ENCODE assay signal across 9 cellular contexts in the genomic region with DNA sequence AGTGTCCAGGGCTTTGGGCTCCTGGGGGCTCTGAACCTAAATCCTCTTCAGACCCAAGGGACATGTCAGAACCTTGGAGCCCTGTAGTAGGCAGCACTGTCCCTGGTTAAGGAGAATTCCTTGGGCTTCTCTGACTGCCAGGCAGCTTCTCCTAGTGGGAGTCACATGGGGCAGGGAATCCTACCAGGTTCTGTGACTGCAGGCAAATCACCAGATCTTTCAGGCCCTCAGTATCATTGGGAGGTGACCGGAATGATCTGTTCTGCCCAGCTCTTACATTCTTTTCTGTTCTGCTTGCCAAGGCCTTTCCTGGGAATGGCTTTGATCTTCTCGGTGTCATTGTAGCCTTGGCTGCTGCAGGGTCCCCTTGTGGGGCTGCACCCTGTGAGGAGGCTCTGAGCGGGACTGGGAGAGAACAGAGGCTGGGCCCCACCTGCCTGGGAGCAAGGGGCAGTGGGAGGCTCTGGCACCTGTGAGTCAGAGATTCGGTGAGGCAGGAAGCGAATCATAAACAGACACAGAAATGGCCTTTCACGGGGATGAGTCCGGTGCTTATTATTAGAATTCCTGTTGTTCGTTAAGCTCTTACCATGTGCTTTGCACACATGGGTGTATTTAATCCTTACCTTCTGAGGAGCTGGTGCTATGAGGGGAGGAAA. TPM values are rescaled to one million over a fixed set of nuclear protein-coding genes. Genes with fewer than 3 reads are reported as not detected.
DNase-seq lines count a peak whose midpoint lies in the region; ATAC-seq, FAIRE-seq and TF ChIP-seq lines count a peak whose summit lies in the region.
"Had no signal": no experiment of that assay in that cellular context is flagged by ENCODE, and none has a peak within 500 bp of the region (broad histone marks: within the 10 kb centered on the region; RNA-seq: fewer than 3 reads in every experiment).

No MANE protein-coding gene starts in this region.

- H3K4me3 Mint-ChIP-seq in activated T-cell treated with anti-CD3 and anti-CD28 coated beads, Interleukin-2, amount 50 U/mL, for 24 hours = no peak overlapping the region

- TF ChIP-seq POLR2A in K562 (conservative IDR thresholded peaks at IDR 0.05) (no peak), transverse colon (IDR thresholded peaks at IDR 0.05) (no peak)

- H3K4me1 ChIP-seq in K562 (replicated peaks in 1 of 2; ENCODE audit: control insufficient read depth in 2 of 2, insufficient read depth in 2 of 2, low read length in 2 of 2) = peaks cover 9 to 11% of the 10 kb centered on the region in 2 experiments; a peak in 4 of 5 replicates
- peaks cover 16 to 48% (median 22%) of the 10 kb centered on the region in 4 donors for H3K4me1 ChIP-seq in transverse colon

- in situ Hi-C loops in K562 (cut with MboI) (loop anchor here (5.0 kb wide), 1 partner anchor 117 kb away; no protein-coding TSS in a partner anchor), transverse colon (cut with MboI; ENCODE audit: low pct_ligation_motif_present in 1 of 4, low pct_unique_long_range_greater_than_20kb in 1 of 4, low sequenced_read_pairs in 3 of 4) (loop anchor here in 3 of 4 donors (25.0 kb wide), 2 partner anchors 117 to 492 kb away; no protein-coding TSS in a partner anchor)

- H2AFZ ChIP-seq in K562 (ENCODE audit: low read depth, low read length) = no peak overlapping the region

- H3K27me3 ChIP-seq in K562 (ENCODE audit: control insufficient read depth in 2 of 2, insufficient read depth in 2 of 2, low read length in 2 of 2) = no peaks in the 10 kb centered on the region
- H3K27me3 ChIP-seq in kidney epithelial cell (ENCODE audit: control insufficient read depth, insufficient read depth, low read length) = no peaks in the 10 kb centered on the region
- no peaks in the 10 kb centered on the region for H3K27me3 ChIP-seq in transverse colon

- peaks cover 59% of the 10 kb centered on the region for H3K36me3 ChIP-seq in K562 (ENCODE audit: control insufficient read depth, insufficient read depth, low read length)
- peaks cover 1% of the 10 kb centered on the region for H3K36me3 ChIP-seq in kidney epithelial cell (ENCODE audit: control insufficient read depth, insufficient read depth, low read length)
- H3K36me3 ChIP-seq in transverse colon = peaks cover 0 to 4% (median 0%) of the 10 kb centered on the region in 4 donors

- intact Hi-C loops in K562 (cut with micrococcal nuclease) (no loop called here), transverse colon (cut with DNase I; ENCODE audit: low total_unique reads) (no loop called here)

- FAIRE-seq in K562 (lab: Jason Lieb, UNC) = no peak

- peaks cover 49% of the 10 kb centered on the region for H3K36me3 Mint-ChIP-seq in activated T-cell treated with anti-CD3 and anti-CD28 coated beads, Interleukin-2, amount 50 U/mL, for 24 hours (ENCODE audit: low read depth)

- TF ChIP-seq EP300 in K562 (IDR thresholded peaks at IDR 0.05; ENCODE audit: low read length) = no peak
- no peak for TF ChIP-seq EP300 in transverse colon (IDR thresholded peaks at IDR 0.05; ENCODE audit: low read depth)

- H3K9me3 ChIP-seq in K562 (replicated peaks; ENCODE audit: control insufficient read depth, insufficient read depth, low read depth, low read length) (no peaks in the 10 kb centered on the region), transverse colon (no peaks in the 10 kb centered on the region)

- peaks cover 44% of the 10 kb centered on the region for H3K4me1 Mint-ChIP-seq in activated T-cell treated with anti-CD3 and anti-CD28 coated beads, Interleukin-2, amount 50 U/mL, for 24 hours (ENCODE audit: low read depth)

- H3K27ac ChIP-seq in K562 (ENCODE audit: extremely low read depth, low read depth, low read length) = no peak overlapping the region
- peak overlapping the region; percentile 30 to 67 (median 49) for H3K27ac ChIP-seq in transverse colon

- no peaks in the 10 kb centered on the region for H3K9me3 Mint-ChIP-seq in activated T-cell treated with anti-CD3 and anti-CD28 coated beads, Interleukin-2, amount 50 U/mL, for 24 hours

- POLR2A ChIA-PET in K562 (lab: Yijun Ruan, JAX) = interaction anchor here (0.6 to 1.9 kb wide), 4 partner anchors 8 to 14 kb away, joined by 3 to 7 read pairs (median 3); a partner anchor contains a TSS

- no peaks in the 10 kb centered on the region for H3K27me3 Mint-ChIP-seq in activated T-cell treated with anti-CD3 and anti-CD28 coated beads, Interleukin-2, amount 50 U/mL, for 24 hours

- H4K20me1 ChIP-seq in K562 (replicated peaks; ENCODE audit: control insufficient read depth, insufficient read depth, low read length) = 0 out of 2 replicates have a peak, but pooled peaks cover 4% of the 10 kb centered on the region

- peak in 1 of 2 experiments; percentile 7; a peak in 1 of 4 replicates for TF ChIP-seq RAD21 in K562 (CRISPR knock-in tag; conservative IDR thresholded peaks at IDR 0.05 in 1 of 2, IDR thresholded peaks at IDR 0.05 in 1 of 2)

- H3K4me2 ChIP-seq in K562 (ENCODE audit: insufficient read depth, low read length) = no peak overlapping the region

- ATAC-seq in K562 = peak; percentile 10; the same call in 1 of the 3 replicates
- ATAC-seq in GM21576 (IDR thresholded peaks at IDR 0.05; ENCODE audit: unreplicated experiment) = no peak
- ATAC-seq in GM18909 (IDR thresholded peaks at IDR 0.05; ENCODE audit: poor library complexity, unreplicated experiment) = no peak

- 79% methylated on average over 8 of the region's 8 CpGs for WGBS in K562 (ENCODE audit: insufficient coverage, low coverage, missing lambda C conversion rate)
- 38% methylated on average over 8 of the region's 8 CpGs; no CpG with 5 or more reads in 1 of the 2 donors for WGBS in transverse colon (ENCODE audit: low coverage in 1 of 2), 2 donors

- H3K9me1 ChIP-seq in K562 (ENCODE audit: control insufficient read depth, insufficient read depth, low read length) = no peaks in the 10 kb centered on the region

- H3K4me3 ChIP-seq in K562 (no peak overlapping the region), kidney epithelial cell (ENCODE audit: low read depth, low read length) (no peak overlapping the region), transverse colon (no peak overlapping the region)

- H3K9ac ChIP-seq in K562 (ENCODE audit: insufficient read depth in 1 of 2, low read depth in 2 of 2, low read length in 2 of 2) = no peak overlapping the region

- CTCF ChIA-PET in K562 (lab: Yijun Ruan, JAX; ENCODE audit: low intra/inter-chr PET ratio) = no interaction called here

- TF ChIP-seq CTCF in K562 (IDR thresholded peaks at IDR 0.05 in 2 of 3, conservative IDR thresholded peaks at IDR 0.05 in 1 of 3; ENCODE audit: insufficient read depth in 2 of 3, low read depth in 1 of 3, low read length in 3 of 3) = no peak
- TF ChIP-seq CTCF in kidney epithelial cell (IDR thresholded peaks at IDR 0.05; ENCODE audit: insufficient read depth, low read length, poor library complexity, severe bottlenecking) = peak; percentile 37
- peak in 4 of 5 experiments; percentile 19 to 42 (median 24) for TF ChIP-seq CTCF in transverse colon (IDR thresholded peaks at IDR 0.05)

- no TSS peak for BruUV-seq in K562 (replicated peaks; lab: Mats Ljungman, UMichigan)

- H3K79me2 ChIP-seq in K562 (ENCODE audit: control insufficient read depth, insufficient read depth, low read length) = peaks cover 12% of the 10 kb centered on the region

- peak overlapping the region; percentile 93 for H3K27ac Mint-ChIP-seq in activated T-cell treated with anti-CD3 and anti-CD28 coated beads, Interleukin-2, amount 50 U/mL, for 24 hours

- DNase-seq in activated T-cell treated with anti-CD3 and anti-CD28 coated beads, Interleukin-2, amount 50 U/mL, for 24 hours = no peak
- no peak for DNase-seq in activated T-cell treated with anti-CD3 and anti-CD28 coated beads, Interleukin-2, amount 50 U/mL, for 1 hour
- DNase-seq in K562 (ENCODE audit: extremely low read depth in 1 of 4, low spot score in 3 of 4) (no peak), kidney epithelial cell (ENCODE audit: low read depth) (no peak), transverse colon (peak; percentile 64), Kasumi-1 (lab: John Stamatoyannopoulos, UW) (no peak)
- DNase-seq: DND-41 had no signal

RNA-seq across cellular contexts. Expression of a gene that starts 14.1 kb away (rescaled TPM):
- total RNA-seq in K562 (2011; cell fraction: chromatin; rRNA removed; ENCODE audit: low replicate concordance) = 19.6 and 32.3 TPM in 2 replicates
- 15.3 and 16.3 TPM in 2 replicates for total RNA-seq in K562 (2011; cell fraction: nucleolus; rRNA removed)
- total RNA-seq in K562 (2011; cell fraction: nucleoplasm; rRNA removed) = 16.1 and 19.7 TPM in 2 replicates
- total RNA-seq in K562 (2014; rRNA removed) = 4.5 and 7.2 TPM in 2 replicates
- 5.2 and 5.3 TPM in 2 replicates for total RNA-seq in K562 (2014; rRNA removed; fragmentation: Illumina TruSeq; extraction: Trizol)
- 4.8 and 5.1 TPM in 2 replicates for total RNA-seq in K562 (2015; rRNA removed; fragmentation: Illumina TruSeq; extraction: Trizol)
- total RNA-seq in K562 (2021) = 8.5 and 9.1 TPM in 2 replicates
- polyA plus RNA-seq in K562 (2011; rRNA removed) = 5.4 and 9.7 TPM in 2 replicates
- 4.7 and 6.8 TPM in 2 replicates for polyA plus RNA-seq in K562 (2011; cell fraction: cytosol; rRNA removed)
- polyA plus RNA-seq in K562 (2011; cell fraction: nucleus; rRNA removed) = 9.6 and 10.4 TPM in 2 replicates
- 4.6 and 8.4 TPM in 2 replicates for polyA plus RNA-seq in K562 (2012)
- polyA plus RNA-seq in K562 (2014; fragmentation: Illumina TruSeq; extraction: Trizol) = 6.7 and 7.2 TPM in 2 replicates
- 1 to 10 TPM; 1.4 to 1.5 TPM for polyA plus RNA-seq in K562 (2014; fragmentation: Nextera tagmentation; extraction: Ambion mirVana)
- 5.2 and 8.7 TPM in 2 replicates for polyA plus RNA-seq in K562 (2014; rRNA removed)
- polyA minus RNA-seq in K562 (2011; rRNA and poly(A)+ RNA removed) = 8.3 and 11.7 TPM in 2 replicates
- 3.4 and 4.0 TPM in 2 replicates for polyA minus RNA-seq in K562 (2011; cell fraction: cytosol; rRNA and poly(A)+ RNA removed)
- polyA minus RNA-seq in K562 (2011; cell fraction: nucleus; rRNA and poly(A)+ RNA removed) = 10.6 and 15.1 TPM in 2 replicates
- 5.2 and 7.5 TPM in 2 replicates for total RNA-seq in kidney epithelial cell
- total RNA-seq in transverse colon = 10 to 100 TPM; 11.6 to 32.2 (median 15.9) TPM

RNA-seq across cellular contexts. Expression of a gene that starts 59.6 kb away (rescaled TPM):
- 20.3 and 50.3 TPM in 2 replicates for total RNA-seq in K562 (2011; cell fraction: chromatin; rRNA removed; ENCODE audit: low replicate concordance)
- total RNA-seq in K562 (2011; cell fraction: nucleolus; rRNA removed) = 13.5 and 14.3 TPM in 2 replicates
- 36.1 and 60.5 TPM in 2 replicates for total RNA-seq in K562 (2011; cell fraction: nucleoplasm; rRNA removed)
- 62.2 and 83.5 TPM in 2 replicates for total RNA-seq in K562 (2014; rRNA removed)
- total RNA-seq in K562 (2014; rRNA removed; fragmentation: Illumina TruSeq; extraction: Trizol) = 67.7 and 81.4 TPM in 2 replicates
- total RNA-seq in K562 (2015; rRNA removed; fragmentation: Illumina TruSeq; extraction: Trizol) = 64.4 and 66.7 TPM in 2 replicates
- 93.9 and 99.4 TPM in 2 replicates for total RNA-seq in K562 (2021)
- polyA plus RNA-seq in K562 (2011; rRNA removed) = 144 and 163 TPM in 2 replicates
- 33.7 and 80.3 TPM in 2 replicates for polyA plus RNA-seq in K562 (2011; cell fraction: cytosol; rRNA removed)
- 23.6 and 40.8 TPM in 2 replicates for polyA plus RNA-seq in K562 (2011; cell fraction: nucleus; rRNA removed)
- polyA plus RNA-seq in K562 (2012) = 116 and 153 TPM in 2 replicates
- 81.5 and 89.1 TPM in 2 replicates for polyA plus RNA-seq in K562 (2014; fragmentation: Illumina TruSeq; extraction: Trizol)
- polyA plus RNA-seq in K562 (2014; fragmentation: Nextera tagmentation; extraction: Ambion mirVana) = 10 to 100 TPM; 43.8 to 47.8 TPM
- 125 and 136 TPM in 2 replicates for polyA plus RNA-seq in K562 (2014; rRNA removed)
- 93.6 and 96.1 TPM in 2 replicates for polyA minus RNA-seq in K562 (2011; rRNA and poly(A)+ RNA removed)
- polyA minus RNA-seq in K562 (2011; cell fraction: cytosol; rRNA and poly(A)+ RNA removed) = 31.6 and 38.0 TPM in 2 replicates
- polyA minus RNA-seq in K562 (2011; cell fraction: nucleus; rRNA and poly(A)+ RNA removed) = 13.1 and 22.5 TPM in 2 replicates
- total RNA-seq in kidney epithelial cell = 86.3 and 89.9 TPM in 2 replicates
- 10 to 100 TPM; 16.9 to 98.3 (median 55.0) TPM for total RNA-seq in transverse colon

Comparison
In these comparisons a context has a peak if more than half of its experiments do, and no peak if none do; other contexts are left out.
1. CTCF ChIP-seq: peak in kidney epithelial cell (single experiment) and transverse colon (4 of 5); none in K562 (0 of 3).